9 cellular contexts compared by ENCODE assay signal in genomic region chr1:231584117-231584516, GRCh38. TPM values are rescaled to one million over a fixed set of nuclear protein-coding genes. Genes with fewer than 3 reads are reported as not detected.
DNase-seq lines count a peak whose midpoint lies in the region; ATAC-seq, FAIRE-seq and TF ChIP-seq lines count a peak whose summit lies in the region.
"Had no signal": no experiment of that assay in that cellular context is flagged by ENCODE, and none has a peak within 500 bp of the region (broad histone marks: within the 10 kb centered on the region; RNA-seq: fewer than 3 reads in every experiment).

No MANE protein-coding gene starts in this region.

- H3K27ac Mint-ChIP-seq in T-cell: no peak overlapping the region
- H3K27ac Mint-ChIP-seq: T-helper 1 cell treated with Interleukin-12 subunit alpha and Interleukin-12 subunit beta and Interleukin-4 antibody, amounts not matched to agents 30 μg/mL and 1 μg/mL, for 36 hours had no signal

- H3K36me3 ChIP-seq in OCI-LY3 (replicated peaks; ENCODE audit: low read depth, low read length): no peaks in the 10 kb centered on the region

- no peaks in the 10 kb centered on the region for H3K36me3 Mint-ChIP-seq in T-cell

- TF ChIP-seq POLR2A in GM12891 (IDR thresholded peaks at IDR 0.05; ENCODE audit: low read depth, low read length): no peak

- H3K4me1 Mint-ChIP-seq in T-cell: no peaks in the 10 kb centered on the region

- no peaks in the 10 kb centered on the region for H3K9me3 ChIP-seq in OCI-LY3 (ENCODE audit: insufficient read depth, low read length)

- no peak overlapping the region for H3K27ac ChIP-seq in OCI-LY3 (ENCODE audit: low read length)

- H3K27me3 Mint-ChIP-seq in T-cell: no peaks in the 10 kb centered on the region

- no peak overlapping the region for H3K4me3 Mint-ChIP-seq in T-cell
- H3K4me3 Mint-ChIP-seq: T-helper 1 cell treated with Interleukin-12 subunit alpha and Interleukin-12 subunit beta and Interleukin-4 antibody, amounts not matched to agents 30 μg/mL and 1 μg/mL, for 36 hours had no signal

- no peaks in the 10 kb centered on the region for H4K20me1 ChIP-seq in OCI-LY3 (ENCODE audit: insufficient read depth, low read length)

- CTCF ChIA-PET in AG04449 (lab: Yijun Ruan, JAX): interaction anchor here (0.7 to 2.1 kb wide), 13 partner anchors 12 to 323 kb away, joined by 3 to 17 read pairs (median 4); partner anchors contain the start of genes EXOC8 and SPRTN
- CTCF ChIA-PET in T-cell (lab: Charles Lee): interaction anchor here in 1 of 2 donors (0.5 kb wide), 1 partner anchor 238 kb away, joined by 3 read pairs; no protein-coding TSS in a partner anchor

- H3K4me3 ChIP-seq in AG04449 (ENCODE audit: low read depth, low read length) (no peak overlapping the region), OCI-LY3 (ENCODE audit: low read length) (no peak overlapping the region), fibroblast of the aortic adventitia (ENCODE audit: low read depth, low read length) (no peak overlapping the region)

- POLR2A ChIA-PET in AG04449 (lab: Yijun Ruan, JAX): no interaction called here
- POLR2A ChIA-PET in T-cell (lab: Charles Lee): interaction anchor here in 1 of 2 donors (0.6 kb wide), 1 partner anchor 39 kb away, joined by 8 read pairs; no protein-coding TSS in a partner anchor

- H2AFZ ChIP-seq in OCI-LY3 (ENCODE audit: low read depth, low read length): no peak overlapping the region

- H3K9me3 Mint-ChIP-seq in T-cell: no peaks in the 10 kb centered on the region
- H3K9me3 Mint-ChIP-seq: T-helper 1 cell treated with Interleukin-12 subunit alpha and Interleukin-12 subunit beta and Interleukin-4 antibody, amounts not matched to agents 30 μg/mL and 1 μg/mL, for 36 hours had no signal

- no peak for ATAC-seq in T-cell (replicated peaks in 1 of 4)
- ATAC-seq in GM18907 (IDR thresholded peaks at IDR 0.05; ENCODE audit: unreplicated experiment): no peak
- ATAC-seq in HG02759 (IDR thresholded peaks at IDR 0.05; ENCODE audit: unreplicated experiment): no peak
- ATAC-seq in GM18519 (IDR thresholded peaks at IDR 0.05; ENCODE audit: low FRiP score, unreplicated experiment): no peak

- H3K4me1 ChIP-seq in OCI-LY3 (ENCODE audit: low read length): no peaks in the 10 kb centered on the region

- no peak overlapping the region for H3K4me2 ChIP-seq in OCI-LY3 (ENCODE audit: low read length)

- FAIRE-seq in GM12891 (lab: Jason Lieb, UNC): peak; percentile 56

- no peaks in the 10 kb centered on the region for H3K27me3 ChIP-seq in OCI-LY3 (ENCODE audit: low read depth, low read length)

- peak; percentile 2 for TF ChIP-seq CTCF in AG04449 (IDR thresholded peaks at IDR 0.05; ENCODE audit: insufficient read depth, low read length, missing control alignments)
- TF ChIP-seq CTCF in OCI-LY3 (IDR thresholded peaks at IDR 0.05; ENCODE audit: low read depth, low read length): peak; percentile 61
- peak; percentile 36 for TF ChIP-seq CTCF in fibroblast of the aortic adventitia (IDR thresholded peaks at IDR 0.05; ENCODE audit: insufficient read depth, low read length)

- no peak overlapping the region for H3K9ac ChIP-seq in OCI-LY3 (ENCODE audit: low read length)

- no peaks in the 10 kb centered on the region for H3K79me2 ChIP-seq in OCI-LY3 (ENCODE audit: low read length)

- DNase-seq in AG04449 (ENCODE audit: low read depth, low spot score) (peak; percentile 60), GM12891 (ENCODE audit: insufficient read length, low spot score) (no peak), fibroblast of the aortic adventitia (ENCODE audit: low read depth) (peak; percentile 84), T-cell (no peak)

TF ChIP-seq in GM12891, 5 proteins besides CTCF, POLR2A, EP300 and RAD21:
- TF ChIP-seq TAF1 (IDR thresholded peaks at IDR 0.05; ENCODE audit: low read depth, low read length) (no peak), PAX5 (IDR thresholded peaks at IDR 0.05; ENCODE audit: insufficient read depth, low read length, severe bottlenecking) (no peak), POLR2AphosphoS5 (IDR thresholded peaks at IDR 0.05; ENCODE audit: low read depth, low read length) (no peak), SPI1 (IDR thresholded peaks at IDR 0.05; ENCODE audit: low read depth, low read length) (no peak), POU2F2 (IDR thresholded peaks at IDR 0.05; ENCODE audit: low read depth, low read length) (no peak)

RNA-seq across cellular contexts. Expression of gene DISC1, which starts 42.5 kb away (rescaled TPM):
- polyA plus RNA-seq in GM12891 (2012; ENCODE audit: low read depth, missing spikeins): 0.05 TPM
- total RNA-seq in fibroblast of the aortic adventitia (ENCODE audit: low replicate concordance) (4.7 and 8.8 TPM in 2 replicates), T-cell (10 to 100 TPM; 12.9 to 37.0 (median 14.6) TPM)

RNA-seq across cellular contexts. Expression of gene TSNAX, which starts 55.6 kb away (rescaled TPM):
- polyA plus RNA-seq in GM12891 (2012; ENCODE audit: low read depth, missing spikeins): 24.8 TPM
- total RNA-seq in fibroblast of the aortic adventitia (ENCODE audit: low replicate concordance): 28.9 and 43.7 TPM in 2 replicates
- total RNA-seq in T-cell: 10 to 100 TPM; 31.0 to 40.6 (median 35.0) TPM

Comparison
In these comparisons a context has a peak if more than half of its experiments do, and no peak if none do; other contexts are left out.
1. DNase-seq: peak in AG04449 (single experiment) and fibroblast of the aortic adventitia (single experiment); none in GM12891 (single experiment) and T-cell (0 of 34).
2. CTCF ChIP-seq: peak in every context shown above with its lines; median percentile 61 in OCI-LY3; 36 in fibroblast of the aortic adventitia; 2 in AG04449.